In genomic region chr19:29266603-29267002, GRCh38 we compare ENCODE assay signal across 18 cellular contexts. TPM values are rescaled to one million over a fixed set of nuclear protein-coding genes. Genes with fewer than 3 reads are reported as not detected.
A peak's percentile ranks its signal among the peaks of the same experiment; 100 is the strongest.
DNase-seq lines count a peak whose midpoint lies in the region; ATAC-seq and TF ChIP-seq lines count a peak whose summit lies in the region.
"Had no signal": no experiment of that assay in that cellular context is flagged by ENCODE, and none has a peak within 500 bp of the region (broad histone marks: within the 10 kb centered on the region; RNA-seq: fewer than 3 reads in every experiment).

No MANE protein-coding gene starts in this region.

- intact Hi-C loops in spleen (cut with DNase I; ENCODE audit: low total_unique reads) (no loop called here), uterus (cut with DNase I; ENCODE audit: low total_unique reads) (no loop called here)

- H3K27me3 ChIP-seq in spleen (replicated peaks in 1 of 7) (peaks cover 0 to 71% (median 0%) of the 10 kb centered on the region in 7 donors), uterus (no peaks in the 10 kb centered on the region)
- H3K27me3 ChIP-seq: BLaER1 had no signal

- no peak for TF ChIP-seq CTCF in coronary artery (IDR thresholded peaks at IDR 0.05)
- no peak for TF ChIP-seq CTCF in spleen (IDR thresholded peaks at IDR 0.05 in 8 of 11, conservative IDR thresholded peaks at IDR 0.05 in 3 of 11)
- TF ChIP-seq CTCF in uterus (IDR thresholded peaks at IDR 0.05) = no peak

- H3K4me1 Mint-ChIP-seq in activated CD8-positive, alpha-beta memory T cell treated with anti-CD3 and anti-CD28 coated beads, Interleukin-2, amount 10 ng/mL, durations not matched to agents 7 days and 5 days = no peaks in the 10 kb centered on the region
- H3K4me1 Mint-ChIP-seq: CD14-positive monocyte had no signal

- H3K27ac ChIP-seq in coronary artery = no peak overlapping the region
- H3K27ac ChIP-seq in spleen = no peak overlapping the region
- H3K27ac ChIP-seq in uterus = no peak overlapping the region
- H3K27ac ChIP-seq: BLaER1, GM23248 had no signal

- DNase-seq in activated CD8-positive, alpha-beta memory T cell treated with anti-CD3 and anti-CD28 coated beads, Interleukin-2, amount 50 U/mL, for 48 hours = peak; percentile 22
- no peak for DNase-seq in activated CD8-positive, alpha-beta memory T cell treated with anti-CD3 and anti-CD28 coated beads, Interleukin-2, amount 10 ng/mL, durations not matched to agents 7 days and 5 days
- DNase-seq in coronary artery (ENCODE audit: low spot score) (peak; percentile 47), mesenteric fat pad (ENCODE audit: low spot score) (peak; percentile 33), spleen (peak; percentile 23), uterus (no peak), DMS53 (lab: John Stamatoyannopoulos, UW) (no peak)
- DNase-seq: 8988T, Calu3, DND-41, EL, GM23248 had no signal

- peaks cover 11% of the 10 kb centered on the region for H3K27me3 Mint-ChIP-seq in activated CD8-positive, alpha-beta memory T cell treated with anti-CD3 and anti-CD28 coated beads, Interleukin-2, amount 10 ng/mL, durations not matched to agents 7 days and 5 days

- no peak overlapping the region for H3K4me3 ChIP-seq in coronary artery
- H3K4me3 ChIP-seq in spleen = no peak overlapping the region
- no peak overlapping the region for H3K4me3 ChIP-seq in uterus
- H3K4me3 ChIP-seq: BLaER1, GM12878, GM23248 had no signal

- peaks cover 0 to 12% (median 0%) of the 10 kb centered on the region in 8 donors for H3K9me3 ChIP-seq in spleen
- H3K9me3 ChIP-seq in uterus = no peaks in the 10 kb centered on the region

- no peak overlapping the region for H3K4me3 Mint-ChIP-seq in activated CD8-positive, alpha-beta memory T cell treated with anti-CD3 and anti-CD28 coated beads, Interleukin-2, amount 10 ng/mL, durations not matched to agents 7 days and 5 days
- H3K4me3 Mint-ChIP-seq: CD14-positive monocyte; CD8-positive, alpha-beta T cell; H9 had no signal

- peaks cover 0 to 3% (median 0%) of the 10 kb centered on the region in 6 donors for H3K4me1 ChIP-seq in spleen
- H3K4me1 ChIP-seq in uterus = no peaks in the 10 kb centered on the region
- H3K4me1 ChIP-seq: BLaER1 had no signal

- TF ChIP-seq POLR2A in spleen (IDR thresholded peaks at IDR 0.05) = no peak
- TF ChIP-seq POLR2A in uterus (IDR thresholded peaks at IDR 0.05) = no peak

- CTCF ChIA-PET in activated CD8-positive, alpha-beta memory T cell treated with anti-CD3 and anti-CD28 coated beads, Interleukin-2, amount 10 ng/mL, durations not matched to agents 7 days and 5 days (lab: Charles Lee) = no interaction called here

- no peak for ATAC-seq in activated CD8-positive, alpha-beta memory T cell treated with anti-CD3 and anti-CD28 coated beads, Interleukin-2, amount 10 ng/mL, durations not matched to agents 7 days and 5 days
- no peak for ATAC-seq in HG02852 (IDR thresholded peaks at IDR 0.05; ENCODE audit: unreplicated experiment)
- ATAC-seq: CD8-positive, alpha-beta T cell; GM12878 had no signal

- WGBS in spleen, 5 donors = 79 to 93% (median 83%) methylated on average over 4 of the region's 4 CpGs

- H3K36me3 ChIP-seq in spleen = no peaks in the 10 kb centered on the region
- no peaks in the 10 kb centered on the region for H3K36me3 ChIP-seq in uterus
- H3K36me3 ChIP-seq: BLaER1 had no signal

- H3K36me3 Mint-ChIP-seq in activated CD8-positive, alpha-beta memory T cell treated with anti-CD3 and anti-CD28 coated beads, Interleukin-2, amount 10 ng/mL, durations not matched to agents 7 days and 5 days = no peaks in the 10 kb centered on the region
- H3K36me3 Mint-ChIP-seq: CD14-positive monocyte; CD8-positive, alpha-beta T cell had no signal

- H3K9me3 Mint-ChIP-seq in activated CD8-positive, alpha-beta memory T cell treated with anti-CD3 and anti-CD28 coated beads, Interleukin-2, amount 10 ng/mL, durations not matched to agents 7 days and 5 days (ENCODE audit: low read depth) = no peaks in the 10 kb centered on the region

- H3K27ac Mint-ChIP-seq in activated CD8-positive, alpha-beta memory T cell treated with anti-CD3 and anti-CD28 coated beads, Interleukin-2, amount 10 ng/mL, durations not matched to agents 7 days and 5 days = no peak overlapping the region
- H3K27ac Mint-ChIP-seq: CD8-positive, alpha-beta T cell; H9 had no signal

RNA-seq across cellular contexts. Expression of gene UQCRFS1, which starts 53.7 kb away (rescaled TPM):
- total RNA-seq in activated CD8-positive, alpha-beta memory T cell treated with anti-CD3 and anti-CD28 coated beads, Interleukin-2, amount 10 ng/mL, durations not matched to agents 7 days and 5 days = 10 to 100 TPM; 33.6 to 39.7 TPM
- total RNA-seq in mesenteric fat pad = 36.7 TPM
- 10 to 100 TPM; 19.4 to 27.0 (median 20.9) TPM for total RNA-seq in spleen
- polyA plus RNA-seq in spleen = 10 to 100 TPM; 14.7 to 25.7 (median 22.9) TPM
- total RNA-seq in uterus = 10 to 100 TPM; 17.8 to 23.2 (median 20.6) TPM

Comparison
In these comparisons a context has a peak if more than half of its experiments do, and no peak if none do; other contexts are left out.
1. DNase-seq: peak in activated CD8-positive, alpha-beta memory T cell treated with anti-CD3 and anti-CD28 coated beads, Interleukin-2, amount 50 U/mL, for 48 hours (single experiment), coronary artery (single experiment), mesenteric fat pad (single experiment) and spleen (single experiment); none in activated CD8-positive, alpha-beta memory T cell treated with anti-CD3 and anti-CD28 coated beads, Interleukin-2, amount 10 ng/mL, durations not matched to agents 7 days and 5 days (single experiment), uterus (0 of 2) and DMS53 (single experiment).